Comparison of ENCODE assay signal across 9 cellular contexts in genomic region chr20:3172126-3172932, GRCh38. TPM values are rescaled to one million over a fixed set of nuclear protein-coding genes. Genes with fewer than 3 reads are reported as not detected.
DNase-seq lines count a peak whose midpoint lies in the region; ATAC-seq, FAIRE-seq and TF ChIP-seq lines count a peak whose summit lies in the region.
"Had no signal": no experiment of that assay in that cellular context is flagged by ENCODE, and none has a peak within 500 bp of the region (broad histone marks: within the 10 kb centered on the region; RNA-seq: fewer than 3 reads in every experiment).

No MANE protein-coding gene starts in this region.

- H3K79me2 ChIP-seq in astrocyte (ENCODE audit: insufficient read depth, low read length): no peaks in the 10 kb centered on the region

- H3K36me3 Mint-ChIP-seq in activated T-cell treated with anti-CD3 and anti-CD28 coated beads, Interleukin-2, amount 50 U/mL, for 24 hours (ENCODE audit: low read depth): no peaks in the 10 kb centered on the region
- peaks cover 3% of the 10 kb centered on the region for H3K36me3 Mint-ChIP-seq in astrocyte (ENCODE audit: low read depth, unreplicated experiment)

- peak overlapping the region; percentile 95 for H2AFZ ChIP-seq in astrocyte (ENCODE audit: low read depth, low read length)

- H3K27ac ChIP-seq in astrocyte (ENCODE audit: low read depth, low read length): no peak overlapping the region
- no peak overlapping the region for H3K27ac ChIP-seq in right lobe of liver
- peak overlapping the region in 1 of 2 donors; percentile 74 for H3K27ac ChIP-seq in tibial artery

- no peaks in the 10 kb centered on the region for H3K9me3 Mint-ChIP-seq in activated T-cell treated with anti-CD3 and anti-CD28 coated beads, Interleukin-2, amount 50 U/mL, for 24 hours
- no peaks in the 10 kb centered on the region for H3K9me3 Mint-ChIP-seq in astrocyte (ENCODE audit: unreplicated experiment)

- no peak for FAIRE-seq in astrocyte (lab: Jason Lieb, UNC)

- H3K4me3 ChIP-seq in astrocyte (ENCODE audit: insufficient read depth, low read depth, low read length): peak overlapping the region; percentile 92
- peak overlapping the region; percentile 86 to 93 (median 87) for H3K4me3 ChIP-seq in right lobe of liver
- peak overlapping the region; percentile 70 to 73 for H3K4me3 ChIP-seq in tibial artery

- ATAC-seq in right lobe of liver (no peak), HG03432 (IDR thresholded peaks at IDR 0.05; ENCODE audit: unreplicated experiment) (no peak)

- peaks cover 7% of the 10 kb centered on the region for H3K27me3 ChIP-seq in astrocyte (ENCODE audit: insufficient read depth, low read length)
- H3K27me3 ChIP-seq in right lobe of liver: no peaks in the 10 kb centered on the region
- H3K27me3 ChIP-seq in tibial artery: peaks cover 0 to 20% of the 10 kb centered on the region in 2 donors

- H3K9me3 ChIP-seq in astrocyte (ENCODE audit: insufficient read depth, low read depth, low read length) (no peaks in the 10 kb centered on the region), right lobe of liver (no peaks in the 10 kb centered on the region), tibial artery (no peaks in the 10 kb centered on the region)

- peaks cover 29% of the 10 kb centered on the region for H3K4me1 Mint-ChIP-seq in activated T-cell treated with anti-CD3 and anti-CD28 coated beads, Interleukin-2, amount 50 U/mL, for 24 hours (ENCODE audit: low read depth)
- H3K4me1 Mint-ChIP-seq in astrocyte (ENCODE audit: low read depth, unreplicated experiment): peaks cover 3% of the 10 kb centered on the region

- H3K27ac Mint-ChIP-seq in activated T-cell treated with anti-CD3 and anti-CD28 coated beads, Interleukin-2, amount 50 U/mL, for 24 hours: no peak overlapping the region
- peak overlapping the region; percentile 34 for H3K27ac Mint-ChIP-seq in astrocyte (ENCODE audit: unreplicated experiment)

- no peak for TF ChIP-seq POLR2A in right lobe of liver (IDR thresholded peaks at IDR 0.05)

- intact Hi-C loops in right lobe of liver (cut with DNase I) (no loop called here), tibial artery (cut with DNase I; ENCODE audit: low total_unique reads) (no loop called here)

- H3K27me3 Mint-ChIP-seq in activated T-cell treated with anti-CD3 and anti-CD28 coated beads, Interleukin-2, amount 50 U/mL, for 24 hours: peaks cover 36% of the 10 kb centered on the region
- peaks cover 14% of the 10 kb centered on the region for H3K27me3 Mint-ChIP-seq in astrocyte (ENCODE audit: low read depth, unreplicated experiment)

- peak; percentile 30 for DNase-seq in activated T-cell treated with anti-CD3 and anti-CD28 coated beads, Interleukin-2, amount 50 U/mL, for 24 hours
- DNase-seq in activated T-cell treated with anti-CD3 and anti-CD28 coated beads, Interleukin-2, amount 50 U/mL, for 48 hours: no peak
- DNase-seq in astrocyte (ENCODE audit: low read depth) (no peak), right lobe of liver (no peak), tibial artery (peak; percentile 18 to 62), NCI-H524 (lab: John Stamatoyannopoulos, UW) (no peak), midbrain (lab: John Stamatoyannopoulos, UW) (no peak)
- DNase-seq: kidney glomerular epithelial cell had no signal

- peaks cover 15% of the 10 kb centered on the region for H4K20me1 ChIP-seq in astrocyte (ENCODE audit: insufficient read depth, low read length)

- peak overlapping the region; percentile 92 for H3K9ac ChIP-seq in astrocyte (ENCODE audit: low read length)

- H3K4me1 ChIP-seq in astrocyte (ENCODE audit: insufficient read depth, low read length) (peaks cover 19% of the 10 kb centered on the region), right lobe of liver (peaks cover 0 to 21% (median 5%) of the 10 kb centered on the region in 4 donors), tibial artery (peaks cover 0 to 22% (median 16%) of the 10 kb centered on the region in 4 donors)

- H3K36me3 ChIP-seq in astrocyte (ENCODE audit: insufficient read depth, low read length) (no peaks in the 10 kb centered on the region), right lobe of liver (no peaks in the 10 kb centered on the region), tibial artery (no peaks in the 10 kb centered on the region)

- TF ChIP-seq CTCF in astrocyte (IDR thresholded peaks at IDR 0.05; ENCODE audit: insufficient read depth, low read depth, low read length) (no peak), right lobe of liver (IDR thresholded peaks at IDR 0.05) (no peak), tibial artery (IDR thresholded peaks at IDR 0.05) (no peak)

- peak overlapping the region; percentile 99 for H3K4me2 ChIP-seq in astrocyte (ENCODE audit: low read length)

- 13% methylated on average over 2 of the region's 5 CpGs for WGBS in right lobe of liver (ENCODE audit: insufficient coverage, low coverage, low lambda C conversion rate, missing lambda C conversion rate)

- peak overlapping the region; percentile 72 for H3K4me3 Mint-ChIP-seq in activated T-cell treated with anti-CD3 and anti-CD28 coated beads, Interleukin-2, amount 50 U/mL, for 24 hours
- peak overlapping the region; percentile 89 for H3K4me3 Mint-ChIP-seq in astrocyte (ENCODE audit: unreplicated experiment)

RNA-seq across cellular contexts. Expression of gene LZTS3, which starts 1.0 kb away (rescaled TPM):
- 11.2 and 12.6 TPM in 2 replicates for total RNA-seq in astrocyte
- 1 to 10 TPM; 3.9 to 6.1 (median 4.9) TPM for total RNA-seq in right lobe of liver

RNA-seq across cellular contexts. Expression of gene FASTKD5, which starts 12.7 kb away (rescaled TPM):
- total RNA-seq in astrocyte (16.7 and 18.5 TPM in 2 replicates), right lobe of liver (10 to 100 TPM; 10.3 to 18.2 (median 11.3) TPM)

RNA-seq across cellular contexts. Expression of gene UBOX5, which starts 12.7 kb away (rescaled TPM):
- total RNA-seq in astrocyte (5.9 and 6.6 TPM in 2 replicates), right lobe of liver (1 to 10 TPM; 1.8 to 3.2 (median 2.0) TPM)

RNA-seq across cellular contexts. Expression of gene DDRGK1, which starts 32.2 kb away (rescaled TPM):
- total RNA-seq in astrocyte (36.7 and 42.8 TPM in 2 replicates), right lobe of liver (10 to 100 TPM; 55.0 to 76.1 (median 60.1) TPM)

RNA-seq across cellular contexts. Expression of gene ITPA, which starts 37.0 kb away (rescaled TPM):
- 55.5 and 55.6 TPM in 2 replicates for total RNA-seq in astrocyte
- total RNA-seq in right lobe of liver: 10 to 100 TPM; 17.5 to 38.8 (median 26.7) TPM

Comparison
In these comparisons a context has a peak if more than half of its experiments do, and no peak if none do; other contexts are left out.
1. DNase-seq: peak in activated T-cell treated with anti-CD3 and anti-CD28 coated beads, Interleukin-2, amount 50 U/mL, for 24 hours (single experiment) and tibial artery (2 of 2); none in activated T-cell treated with anti-CD3 and anti-CD28 coated beads, Interleukin-2, amount 50 U/mL, for 48 hours (0 of 2), astrocyte (single experiment), right lobe of liver (0 of 3), NCI-H524 (0 of 2) and midbrain (single experiment).
2. Peak in every context shown above with its lines, with median percentiles within 50 percentile points of each other: H3K4me3 ChIP-seq.